13 cellular contexts compared by ENCODE assay signal in the genomic region with DNA sequence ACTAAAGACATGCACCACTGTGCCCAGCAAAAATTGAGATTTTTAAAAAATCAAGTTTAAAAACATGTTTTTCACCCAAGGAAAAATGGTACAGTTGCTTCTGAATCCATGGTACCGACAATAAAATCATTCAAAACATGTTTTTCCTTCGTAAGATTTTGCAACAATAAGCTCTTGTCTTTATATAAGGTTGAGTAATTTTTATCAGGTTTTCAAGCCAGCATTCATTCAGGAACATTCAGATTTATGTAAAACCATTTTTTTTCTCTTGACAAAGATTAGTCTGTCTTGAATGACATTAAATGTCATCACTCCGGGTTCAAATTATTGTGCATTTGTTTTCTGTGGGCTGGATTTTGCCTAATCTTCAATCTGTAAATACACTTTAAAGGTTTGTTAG.
A peak's percentile ranks its signal among the peaks of the same experiment; 100 is the strongest.
DNase-seq lines count a peak whose midpoint lies in the region; ATAC-seq lines count a peak whose summit lies in the region.
"Had no signal": no experiment of that assay in that cellular context is flagged by ENCODE, and none has a peak within 500 bp of the region (broad histone marks: within the 10 kb centered on the region; RNA-seq: fewer than 3 reads in every experiment).

No MANE protein-coding gene starts in this region.

- no peak for ATAC-seq in GM21447 (IDR thresholded peaks at IDR 0.05; ENCODE audit: unreplicated experiment)
- no peak for ATAC-seq in Right ventricle myocardium inferior
- ATAC-seq: CD8-positive, alpha-beta T cell had no signal

- intact Hi-C loops in Right ventricle myocardium inferior (cut with DNase I) = no loop called here

- DNase-seq in COLO829 (ENCODE audit: low spot score) (peak; percentile 34), NCI-H526 treated with DMSO at 0.1 percent for 48 hours (lab: John Stamatoyannopoulos, UW) (peak; percentile 65), foreskin melanocyte (peak; percentile 56), Right ventricle myocardium inferior (ENCODE audit: missing footprints) (no peak), DMS 273 (lab: John Stamatoyannopoulos, UW; ENCODE audit: unreplicated experiment) (no peak)
- DNase-seq: CD4-positive, CD25-positive, alpha-beta regulatory T cell; CD8-positive, alpha-beta T cell; DMS53; DMS79 treated with DMSO at 0.1 percent for 48 hours; GF-D8; GOT3; HFFc6 had no signal

Comparison
In these comparisons a context has a peak if more than half of its experiments do, and no peak if none do; other contexts are left out.
1. DNase-seq: peak in COLO829 (single experiment), NCI-H526 treated with DMSO at 0.1 percent for 48 hours (single experiment) and foreskin melanocyte (single experiment); none in Right ventricle myocardium inferior (single experiment) and DMS 273 (single experiment).